In genomic region chr14:68879321-68879781, GRCh38 we compare ENCODE assay signal across 21 cellular contexts.
DNase-seq lines count a peak whose midpoint lies in the region; ATAC-seq, FAIRE-seq and TF ChIP-seq lines count a peak whose summit lies in the region.
"Had no signal": no experiment of that assay in that cellular context is flagged by ENCODE, and none has a peak within 500 bp of the region (broad histone marks: within the 10 kb centered on the region; RNA-seq: fewer than 3 reads in every experiment).

No MANE protein-coding gene starts in this region.

- no peak overlapping the region for H3K4me3 Mint-ChIP-seq in natural killer cell treated with Interleukin-12 subunit alpha and Interleukin-12 subunit beta and Interleukin-15 and Interleukin-18, amount 100 ng/mL, for 72 hours
- no peak overlapping the region for H3K4me3 Mint-ChIP-seq in natural killer cell
- H3K4me3 Mint-ChIP-seq: CD4-positive, alpha-beta T cell had no signal

- intact Hi-C loops in natural killer cell (cut with micrococcal nuclease), result no loop called here
- intact Hi-C loops in uterus (cut with DNase I; ENCODE audit: low total_unique reads), result no loop called here

- no peak for TF ChIP-seq POLR2A in uterus (IDR thresholded peaks at IDR 0.05)

- peak; percentile 56 for DNase-seq in natural killer cell treated with Interleukin-12 subunit alpha and Interleukin-12 subunit beta and Interleukin-15 and Interleukin-18, amount 100 ng/mL, for 72 hours (ENCODE audit: low spot score)
- DNase-seq in natural killer cell (no peak), left lobe of liver (ENCODE audit: low spot score) (no peak), small intestine (peak; percentile 51), uterus (no peak), substantia nigra (lab: John Stamatoyannopoulos, UW) (no peak), germinal center (ENCODE audit: low spot score) (no peak)
- no peak for DNase-seq in stimulated activated CD4-positive, alpha-beta T cell treated with anti-CD3 and anti-CD28 coated beads, Interleukin-4, amount 100 ng/mL, for 24 hours
- DNase-seq: Caco-2; CD4-positive, alpha-beta T cell; HFFc6; IMR-90; NCI-H1417 treated with DMSO at 0.1 percent for 48 hours; NCI-H1930; NCI-H2171; NCI-H526 had no signal

- no peaks in the 10 kb centered on the region for H3K27me3 Mint-ChIP-seq in natural killer cell treated with Interleukin-12 subunit alpha and Interleukin-12 subunit beta and Interleukin-15 and Interleukin-18, amount 100 ng/mL, for 72 hours
- H3K27me3 Mint-ChIP-seq in natural killer cell (ENCODE audit: low read depth in 2 of 2), result no peaks in the 10 kb centered on the region
- H3K27me3 Mint-ChIP-seq: CD4-positive, alpha-beta T cell had no signal

- no peak for TF ChIP-seq CTCF in natural killer cell (IDR thresholded peaks at IDR 0.05)
- no peak for TF ChIP-seq CTCF in uterus (IDR thresholded peaks at IDR 0.05)

- peaks cover 11% of the 10 kb centered on the region for H3K36me3 Mint-ChIP-seq in natural killer cell treated with Interleukin-12 subunit alpha and Interleukin-12 subunit beta and Interleukin-15 and Interleukin-18, amount 100 ng/mL, for 72 hours
- H3K36me3 Mint-ChIP-seq in natural killer cell, result no peaks in the 10 kb centered on the region

- no peaks in the 10 kb centered on the region for H3K4me1 ChIP-seq in small intestine (ENCODE audit: control insufficient read depth in 2 of 2, insufficient read depth in 1 of 2, low read depth in 1 of 2, low read length in 1 of 2)
- no peaks in the 10 kb centered on the region for H3K4me1 ChIP-seq in uterus
- H3K4me1 ChIP-seq: Caco-2 had no signal

- no peaks in the 10 kb centered on the region for H3K9me3 ChIP-seq in small intestine (ENCODE audit: control insufficient read depth, low read depth)
- no peaks in the 10 kb centered on the region for H3K9me3 ChIP-seq in uterus
- H3K9me3 ChIP-seq: A549, Caco-2 had no signal

- H3K36me3 ChIP-seq in small intestine (ENCODE audit: control insufficient read depth in 2 of 2, insufficient read depth in 2 of 2, low read length in 2 of 2) (peaks cover 0 to 9% of the 10 kb centered on the region in 2 donors), uterus (no peaks in the 10 kb centered on the region)

- no peaks in the 10 kb centered on the region for H3K9me3 Mint-ChIP-seq in natural killer cell treated with Interleukin-12 subunit alpha and Interleukin-12 subunit beta and Interleukin-15 and Interleukin-18, amount 100 ng/mL, for 72 hours
- no peaks in the 10 kb centered on the region for H3K9me3 Mint-ChIP-seq in natural killer cell
- H3K9me3 Mint-ChIP-seq: CD4-positive, alpha-beta T cell had no signal

- peak; percentile 19 to 41 for ATAC-seq in natural killer cell treated with Interleukin-12 subunit alpha and Interleukin-12 subunit beta and Interleukin-15 and Interleukin-18, amount 100 ng/mL, for 72 hours
- ATAC-seq in natural killer cell (no peak), left lobe of liver (peak; percentile 18)
- ATAC-seq: A549, Panc1, Right ventricle myocardium inferior had no signal

- no peak overlapping the region for H3K27ac Mint-ChIP-seq in natural killer cell treated with Interleukin-12 subunit alpha and Interleukin-12 subunit beta and Interleukin-15 and Interleukin-18, amount 100 ng/mL, for 72 hours
- no peak overlapping the region for H3K27ac Mint-ChIP-seq in natural killer cell
- H3K27ac Mint-ChIP-seq: CD4-positive, alpha-beta T cell had no signal

- 86 to 93% (median 88%) methylated on average over 7 of the region's 7 CpGs for WGBS in small intestine, 3 donors

- no peak for FAIRE-seq in small intestine (lab: Jason Lieb, UNC)
- FAIRE-seq: A549, G401.6, H54 had no signal

- H3K27me3 ChIP-seq in small intestine (ENCODE audit: control insufficient read depth in 2 of 2, insufficient read depth in 2 of 2, low read length in 2 of 2) (no peaks in the 10 kb centered on the region), uterus (no peaks in the 10 kb centered on the region)

- H3K27ac ChIP-seq in small intestine (ENCODE audit: low read depth in 1 of 2, low read length in 1 of 2) (no peak overlapping the region), uterus (peak overlapping the region; percentile 8 to 49), substantia nigra (ENCODE audit: low read depth, low read length, poor library complexity, severe bottlenecking) (no peak overlapping the region)

- H3K4me1 Mint-ChIP-seq in natural killer cell treated with Interleukin-12 subunit alpha and Interleukin-12 subunit beta and Interleukin-15 and Interleukin-18, amount 100 ng/mL, for 72 hours (ENCODE audit: low read depth in 2 of 2), result no peaks in the 10 kb centered on the region
- peaks cover 0 to 4% of the 10 kb centered on the region in 2 donors for H3K4me1 Mint-ChIP-seq in natural killer cell

- H3K4me3 ChIP-seq in small intestine (ENCODE audit: low read depth in 1 of 2, low read length in 2 of 2), result no peak overlapping the region
- H3K4me3 ChIP-seq in uterus, result no peak overlapping the region
- H3K4me3 ChIP-seq: A549 had no signal

Comparison
In these comparisons a context has a peak if more than half of its experiments do, and no peak if none do; other contexts are left out.
1. ATAC-seq: peak in natural killer cell treated with Interleukin-12 subunit alpha and Interleukin-12 subunit beta and Interleukin-15 and Interleukin-18, amount 100 ng/mL, for 72 hours (2 of 2) and left lobe of liver (single experiment); none in natural killer cell (0 of 3).
2. DNase-seq: peak in natural killer cell treated with Interleukin-12 subunit alpha and Interleukin-12 subunit beta and Interleukin-15 and Interleukin-18, amount 100 ng/mL, for 72 hours (single experiment) and small intestine (single experiment); none in natural killer cell (single experiment), left lobe of liver (single experiment), uterus (0 of 2), stimulated activated CD4-positive, alpha-beta T cell treated with anti-CD3 and anti-CD28 coated beads, Interleukin-4, amount 100 ng/mL, for 24 hours (single experiment), substantia nigra (0 of 49) and germinal center (single experiment).
3. H3K27ac ChIP-seq: peak in uterus (2 of 2); none in small intestine (0 of 2) and substantia nigra (single experiment).